In genomic region chr3:140509534-140509933, GRCh38 we compare ENCODE assay signal across 25 cellular contexts.
"Had no signal": no experiment of that assay in that cellular context is flagged by ENCODE, and none has a peak within 500 bp of the region (broad histone marks: within the 10 kb centered on the region; RNA-seq: fewer than 3 reads in every experiment).

No MANE protein-coding gene starts in this region.

- H3K4me3 Mint-ChIP-seq: dendritic cell treated with granulocyte-macrophage colony-stimulating factor and Interleukin-4, amounts not matched to agents 40 ng/mL and 50 ng/mL, for 4 days; naive B cell; nephron; stimulated activated memory B cell treated with anti-CD40 and anti-IgM and Interleukin-4, amounts not matched to agents 10 μg/mL and 1 μg/mL and 100 μg/mL, for 72 hours; stimulated activated naive CD8-positive, alpha-beta T cell treated with anti-CD3 and anti-CD28 coated beads, Interleukin-15, Interleukin-2, amounts not matched to agents 100 ng/mL and 50 ng/mL, for 24 hours had no signal

- H3K9me3 Mint-ChIP-seq: dendritic cell treated with granulocyte-macrophage colony-stimulating factor and Interleukin-4, amounts not matched to agents 40 ng/mL and 50 ng/mL, for 4 days had no signal

- H3K36me3 Mint-ChIP-seq: naive B cell; stimulated activated memory B cell treated with anti-CD40 and anti-IgM and Interleukin-4, amounts not matched to agents 10 μg/mL and 1 μg/mL and 100 μg/mL, for 72 hours had no signal

- H3K4me1 ChIP-seq: psoas muscle, spleen, tibial artery, upper lobe of left lung, uterus had no signal

- H3K4me1 Mint-ChIP-seq: naive B cell; stimulated activated memory B cell treated with anti-CD40 and anti-IgM and Interleukin-4, amounts not matched to agents 10 μg/mL and 1 μg/mL and 100 μg/mL, for 72 hours had no signal

- H3K27ac ChIP-seq: heart left ventricle, psoas muscle, spleen, tibial artery, upper lobe of left lung, uterus had no signal

- H3K4me3 ChIP-seq: heart left ventricle, lung, psoas muscle, spleen, tibial artery, upper lobe of left lung, uterus had no signal

- ATAC-seq: heart left ventricle; left colon; left ventricle myocardium superior; psoas muscle; sciatic nerve; stimulated activated memory B cell treated with anti-CD40 and anti-IgM and Interleukin-4, amounts not matched to agents 10 μg/mL and 1 μg/mL and 100 μg/mL, for 72 hours had no signal

- H3K9me3 ChIP-seq: psoas muscle, upper lobe of left lung, uterus had no signal

- FAIRE-seq: colon, frontal cortex, keratinocyte had no signal

- H3K27ac Mint-ChIP-seq: dendritic cell treated with granulocyte-macrophage colony-stimulating factor and Interleukin-4, amounts not matched to agents 40 ng/mL and 50 ng/mL, for 4 days; naive B cell; nephron; stimulated activated memory B cell treated with anti-CD40 and anti-IgM and Interleukin-4, amounts not matched to agents 10 μg/mL and 1 μg/mL and 100 μg/mL, for 72 hours; stimulated activated naive CD8-positive, alpha-beta T cell treated with anti-CD3 and anti-CD28 coated beads, Interleukin-15, Interleukin-2, amounts not matched to agents 100 ng/mL and 50 ng/mL, for 24 hours had no signal

- H3K27me3 ChIP-seq: upper lobe of left lung, uterus had no signal

- DNase-seq: cerebellar nuclear complex; heart left ventricle; hypothalamus; left colon; left ventricle myocardium superior; mesenchymal stem cell; naive B cell; psoas muscle; retina; spleen; stimulated activated CD4-positive, alpha-beta T cell treated with anti-CD3 and anti-CD28 coated beads, Interleukin-15, amount 100 ng/mL, for 24 hours; stimulated activated CD4-positive, alpha-beta T cell treated with anti-CD3 and anti-CD28 coated beads, Interleukin-1b, Interleukin-23, amount 100 ng/mL, for 48 hours; stimulated activated CD4-positive, alpha-beta T cell treated with anti-CD3 and anti-CD28 coated beads, Interleukin-4, amount 100 ng/mL, for 24 hours; tibial artery; upper lobe of left lung; uterus had no signal

- H3K36me3 ChIP-seq: heart left ventricle, spleen, tibial artery, upper lobe of left lung, uterus had no signal
